8 cellular contexts compared by ENCODE assay signal in the genomic region with DNA sequence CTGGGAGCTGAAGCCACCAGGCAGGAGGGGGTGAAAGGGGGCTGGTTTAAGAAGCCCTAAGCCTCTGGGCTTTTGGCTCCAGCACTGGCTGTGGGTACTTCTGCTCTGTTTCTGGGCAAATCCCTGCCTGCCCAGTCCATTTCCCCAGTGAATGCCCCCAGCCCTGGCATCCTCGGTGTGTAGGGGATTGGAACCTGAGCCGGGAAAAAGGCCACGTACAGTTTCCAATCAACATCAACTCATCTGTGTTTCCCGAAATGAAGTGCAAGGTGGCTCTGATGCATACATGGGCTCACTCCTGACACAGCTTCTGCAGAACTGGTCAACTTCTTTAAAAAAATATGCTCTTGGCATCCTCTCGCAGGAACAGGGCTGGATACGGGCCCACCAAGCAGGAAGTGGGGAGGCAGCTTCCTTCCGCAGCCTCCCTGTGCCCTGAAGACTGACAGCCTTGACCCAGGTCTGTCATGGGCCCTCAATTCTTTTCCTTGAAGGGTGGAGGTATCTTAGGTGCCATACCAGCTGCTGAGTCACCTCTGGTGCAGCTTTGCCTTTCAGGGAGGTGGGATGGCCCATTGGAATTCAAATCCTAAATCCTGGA.
DNase-seq lines count a peak whose midpoint lies in the region; ATAC-seq and TF ChIP-seq lines count a peak whose summit lies in the region.

No MANE protein-coding gene starts in this region.

- H3K4me3 Mint-ChIP-seq in naive B cell (peak overlapping the region in 2 of 8 donors; percentile 33 to 61), glutamatergic neuron (ENCODE audit: unreplicated experiment) (no peak overlapping the region)

- no peak overlapping the region for H3K4me3 ChIP-seq in adrenal gland

- no peaks in the 10 kb centered on the region for H3K27me3 Mint-ChIP-seq in naive B cell
- peaks cover 7% of the 10 kb centered on the region for H3K27me3 Mint-ChIP-seq in glutamatergic neuron (ENCODE audit: unreplicated experiment)

- no peak for TF ChIP-seq POLR2A in adrenal gland (IDR thresholded peaks at IDR 0.05)

- H3K36me3 ChIP-seq in adrenal gland (replicated peaks in 1 of 2), result peaks cover 0 to 11% of the 10 kb centered on the region in 2 donors

- peaks cover 16 to 32% (median 18%) of the 10 kb centered on the region in 3 donors for H3K4me1 Mint-ChIP-seq in naive B cell
- H3K4me1 Mint-ChIP-seq in glutamatergic neuron (ENCODE audit: low read depth, unreplicated experiment), result peaks cover 23% of the 10 kb centered on the region

- H3K36me3 Mint-ChIP-seq in naive B cell, result peaks cover 0 to 11% of the 10 kb centered on the region in 2 donors
- H3K36me3 Mint-ChIP-seq in glutamatergic neuron (ENCODE audit: unreplicated experiment), result no peaks in the 10 kb centered on the region

- WGBS in adrenal gland, 4 donors, result 50 to 70% (median 59%) methylated on average over 4 to 7 of the region's 7 CpGs

- ATAC-seq in GM18868 (IDR thresholded peaks at IDR 0.05; ENCODE audit: unreplicated experiment), result peak; percentile 15
- peak; percentile 6 for ATAC-seq in HG02943 (IDR thresholded peaks at IDR 0.05; ENCODE audit: low read depth, unreplicated experiment)
- peak in 1 of 2 donors; percentile 4 for ATAC-seq in naive B cell (ENCODE audit: low read depth in 2 of 2)

- intact Hi-C loops in adrenal gland (cut with DNase I), result no loop called here

- H3K9me3 Mint-ChIP-seq in naive B cell (no peaks in the 10 kb centered on the region), glutamatergic neuron (ENCODE audit: unreplicated experiment) (peaks cover 14% of the 10 kb centered on the region)

- peak in 3 of 7 donors; percentile 15 to 41 (median 31) for DNase-seq in adrenal gland
- DNase-seq in naive B cell, result no peak
- no peak for DNase-seq in glutamatergic neuron
- no peak for DNase-seq in NCI-H2227 treated with DMSO at 0.1 percent for 48 hours (lab: John Stamatoyannopoulos, UW)
- DNase-seq in NCI-H2196 (lab: John Stamatoyannopoulos, UW; ENCODE audit: unreplicated experiment), result no peak
- no peak for DNase-seq in SKM-1 treated with dmso at 0.1 percent for 144 hours (lab: John Stamatoyannopoulos, UW; ENCODE audit: unreplicated experiment)

- H3K4me1 ChIP-seq in adrenal gland (replicated peaks in 1 of 2), result peaks cover 0 to 31% of the 10 kb centered on the region in 2 donors

- peak overlapping the region in 4 of 5 donors; percentile 3 to 80 (median 60) for H3K27ac ChIP-seq in adrenal gland

- H3K27me3 ChIP-seq in adrenal gland, result no peaks in the 10 kb centered on the region

- H3K9me3 ChIP-seq in adrenal gland (replicated peaks in 1 of 3), result no peaks in the 10 kb centered on the region

- H3K27ac Mint-ChIP-seq in naive B cell (peak overlapping the region in 4 of 6 donors; percentile 65 to 74 (median 68)), glutamatergic neuron (ENCODE audit: unreplicated experiment) (no peak overlapping the region)

- TF ChIP-seq CTCF in adrenal gland (IDR thresholded peaks at IDR 0.05), result no peak
- no peak for TF ChIP-seq CTCF in glutamatergic neuron (IDR thresholded peaks at IDR 0.05; ENCODE audit: partially characterized antibody, unreplicated experiment)
